ENCODE assay signal across 1 cellular context in genomic region chr6:32933661-32934085, GRCh38.
A peak's percentile ranks its signal among the peaks of the same experiment; 100 is the strongest.
TF ChIP-seq lines count a peak whose summit lies in the region.

No MANE protein-coding gene starts in this region.

TF ChIP-seq in K562, 482 proteins besides CTCF, POLR2A, EP300 and RAD21 (continued from another document):
- TF ChIP-seq DEAF1 (CRISPR knock-in tag; IDR thresholded peaks at IDR 0.05), result peak; percentile 77
- TF ChIP-seq, protein P1, sequence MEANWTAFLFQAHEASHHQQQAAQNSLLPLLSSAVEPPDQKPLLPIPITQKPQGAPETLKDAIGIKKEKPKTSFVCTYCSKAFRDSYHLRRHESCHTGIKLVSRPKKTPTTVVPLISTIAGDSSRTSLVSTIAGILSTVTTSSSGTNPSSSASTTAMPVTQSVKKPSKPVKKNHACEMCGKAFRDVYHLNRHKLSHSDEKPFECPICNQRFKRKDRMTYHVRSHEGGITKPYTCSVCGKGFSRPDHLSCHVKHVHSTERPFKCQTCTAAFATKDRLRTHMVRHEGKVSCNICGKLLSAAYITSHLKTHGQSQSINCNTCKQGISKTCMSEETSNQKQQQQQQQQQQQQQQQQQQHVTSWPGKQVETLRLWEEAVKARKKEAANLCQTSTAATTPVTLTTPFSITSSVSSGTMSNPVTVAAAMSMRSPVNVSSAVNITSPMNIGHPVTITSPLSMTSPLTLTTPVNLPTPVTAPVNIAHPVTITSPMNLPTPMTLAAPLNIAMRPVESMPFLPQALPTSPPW (CRISPR knock-in tag; IDR thresholded peaks at IDR 0.05), result peak; percentile 15; the same call in 1 of the 2 replicates
- TF ChIP-seq KDM1A (IDR thresholded peaks at IDR 0.05), result 0 out of 4 replicates have a peak, but pooled peaks of 1 of the 2 experiments have one; percentile 10
- peak in 1 of 2 experiments; percentile 70; a peak in 1 of 4 replicates for TF ChIP-seq RCOR1 (IDR thresholded peaks at IDR 0.05; ENCODE audit: borderline replicate concordance in 1 of 2, low read depth in 2 of 2, low read length in 2 of 2)
- TF ChIP-seq ARID2 (IDR thresholded peaks at IDR 0.05), result peak; percentile 77; the same call in 1 of the 2 replicates
- TF ChIP-seq, protein P2, sequence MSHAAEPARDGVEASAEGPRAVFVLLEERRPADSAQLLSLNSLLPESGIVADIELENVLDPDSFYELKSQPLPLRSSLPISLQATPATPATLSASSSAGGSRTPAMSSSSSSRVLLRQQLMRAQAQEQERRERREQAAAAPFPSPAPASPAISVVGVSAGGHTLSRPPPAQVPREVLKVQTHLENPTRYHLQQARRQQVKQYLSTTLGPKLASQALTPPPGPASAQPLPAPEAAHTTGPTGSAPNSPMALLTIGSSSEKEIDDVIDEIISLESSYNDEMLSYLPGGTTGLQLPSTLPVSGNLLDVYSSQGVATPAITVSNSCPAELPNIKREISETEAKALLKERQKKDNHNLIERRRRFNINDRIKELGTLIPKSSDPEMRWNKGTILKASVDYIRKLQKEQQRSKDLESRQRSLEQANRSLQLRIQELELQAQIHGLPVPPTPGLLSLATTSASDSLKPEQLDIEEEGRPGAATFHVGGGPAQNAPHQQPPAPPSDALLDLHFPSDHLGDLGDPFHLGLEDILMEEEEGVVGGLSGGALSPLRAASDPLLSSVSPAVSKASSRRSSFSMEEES (CRISPR knock-in tag; IDR thresholded peaks at IDR 0.05), result no peak
- no peak for TF ChIP-seq RBM34 (IDR thresholded peaks at IDR 0.05; ENCODE audit: borderline replicate concordance, insufficient read depth, low read length)
- TF ChIP-seq, protein P3, sequence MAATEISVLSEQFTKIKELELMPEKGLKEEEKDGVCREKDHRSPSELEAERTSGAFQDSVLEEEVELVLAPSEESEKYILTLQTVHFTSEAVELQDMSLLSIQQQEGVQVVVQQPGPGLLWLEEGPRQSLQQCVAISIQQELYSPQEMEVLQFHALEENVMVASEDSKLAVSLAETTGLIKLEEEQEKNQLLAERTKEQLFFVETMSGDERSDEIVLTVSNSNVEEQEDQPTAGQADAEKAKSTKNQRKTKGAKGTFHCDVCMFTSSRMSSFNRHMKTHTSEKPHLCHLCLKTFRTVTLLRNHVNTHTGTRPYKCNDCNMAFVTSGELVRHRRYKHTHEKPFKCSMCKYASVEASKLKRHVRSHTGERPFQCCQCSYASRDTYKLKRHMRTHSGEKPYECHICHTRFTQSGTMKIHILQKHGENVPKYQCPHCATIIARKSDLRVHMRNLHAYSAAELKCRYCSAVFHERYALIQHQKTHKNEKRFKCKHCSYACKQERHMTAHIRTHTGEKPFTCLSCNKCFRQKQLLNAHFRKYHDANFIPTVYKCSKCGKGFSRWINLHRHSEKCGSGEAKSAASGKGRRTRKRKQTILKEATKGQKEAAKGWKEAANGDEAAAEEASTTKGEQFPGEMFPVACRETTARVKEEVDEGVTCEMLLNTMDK (IDR thresholded peaks at IDR 0.05; ENCODE audit: borderline replicate concordance, insufficient read depth, low read depth, low read length, poor library complexity, severe bottlenecking), result peak; percentile 16
- TF ChIP-seq BMI1 (IDR thresholded peaks at IDR 0.05; ENCODE audit: low read length), result 0 out of 2 replicates have a peak, but pooled peaks have one; percentile 26
- TF ChIP-seq SRF (CRISPR knock-in tag; IDR thresholded peaks at IDR 0.05), result peak in 1 of 2 experiments; percentile 85; a peak in 1 of 4 replicates
- TF ChIP-seq, protein P4, sequence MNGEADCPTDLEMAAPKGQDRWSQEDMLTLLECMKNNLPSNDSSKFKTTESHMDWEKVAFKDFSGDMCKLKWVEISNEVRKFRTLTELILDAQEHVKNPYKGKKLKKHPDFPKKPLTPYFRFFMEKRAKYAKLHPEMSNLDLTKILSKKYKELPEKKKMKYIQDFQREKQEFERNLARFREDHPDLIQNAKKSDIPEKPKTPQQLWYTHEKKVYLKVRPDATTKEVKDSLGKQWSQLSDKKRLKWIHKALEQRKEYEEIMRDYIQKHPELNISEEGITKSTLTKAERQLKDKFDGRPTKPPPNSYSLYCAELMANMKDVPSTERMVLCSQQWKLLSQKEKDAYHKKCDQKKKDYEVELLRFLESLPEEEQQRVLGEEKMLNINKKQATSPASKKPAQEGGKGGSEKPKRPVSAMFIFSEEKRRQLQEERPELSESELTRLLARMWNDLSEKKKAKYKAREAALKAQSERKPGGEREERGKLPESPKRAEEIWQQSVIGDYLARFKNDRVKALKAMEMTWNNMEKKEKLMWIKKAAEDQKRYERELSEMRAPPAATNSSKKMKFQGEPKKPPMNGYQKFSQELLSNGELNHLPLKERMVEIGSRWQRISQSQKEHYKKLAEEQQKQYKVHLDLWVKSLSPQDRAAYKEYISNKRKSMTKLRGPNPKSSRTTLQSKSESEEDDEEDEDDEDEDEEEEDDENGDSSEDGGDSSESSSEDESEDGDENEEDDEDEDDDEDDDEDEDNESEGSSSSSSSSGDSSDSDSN (IDR thresholded peaks at IDR 0.05; ENCODE audit: borderline replicate concordance in 1 of 2, low read depth in 2 of 2, low read length in 2 of 2), result 0 out of 4 replicates have a peak, but pooled peaks of 1 of the 2 experiments have one; percentile 34
- peak; percentile 28 for TF ChIP-seq ZFP36 (IDR thresholded peaks at IDR 0.05; ENCODE audit: low read depth, low read length, partially characterized antibody)
- TF ChIP-seq ZNF655 (CRISPR knock-in tag; IDR thresholded peaks at IDR 0.05), result no peak
